In the genomic region with DNA sequence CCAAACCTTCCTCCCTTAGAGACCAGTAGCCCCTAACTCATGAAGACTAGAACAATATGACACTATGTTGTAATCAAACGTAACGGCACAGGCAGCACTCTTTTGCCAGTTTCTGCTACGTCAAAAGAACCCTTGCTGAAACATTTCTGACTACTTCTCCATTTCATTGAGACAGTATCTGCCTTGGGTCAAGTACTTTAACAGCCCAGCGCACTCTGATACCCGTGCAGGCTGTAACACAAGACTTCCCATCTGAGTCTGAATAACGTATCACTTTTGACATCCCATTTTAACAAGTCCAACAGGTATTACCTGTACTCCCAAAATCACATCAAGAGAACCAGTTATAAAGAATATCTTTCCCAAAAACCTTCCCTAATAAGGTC, we compare ENCODE assay signal across 11 cellular contexts. TPM values are rescaled to one million over a fixed set of nuclear protein-coding genes. Genes with fewer than 3 reads are reported as not detected.
A peak's percentile ranks its signal among the peaks of the same experiment; 100 is the strongest.
DNase-seq lines count a peak whose midpoint lies in the region; ATAC-seq, FAIRE-seq and TF ChIP-seq lines count a peak whose summit lies in the region.
"Had no signal": no experiment of that assay in that cellular context is flagged by ENCODE, and none has a peak within 500 bp of the region (broad histone marks: within the 10 kb centered on the region; RNA-seq: fewer than 3 reads in every experiment).

No MANE protein-coding gene starts in this region.

- H4K20me1 ChIP-seq in keratinocyte (ENCODE audit: control insufficient read depth, extremely low read depth, insufficient read depth, low read length): no peaks in the 10 kb centered on the region

- peak overlapping the region; percentile 74 for H3K27ac ChIP-seq in KOPT-K1 (ENCODE audit: low read depth, low read length, poor library complexity, severe bottlenecking)
- peak overlapping the region; percentile 94 for H3K27ac ChIP-seq in SK-N-MC
- H3K27ac ChIP-seq in keratinocyte (ENCODE audit: control insufficient read depth, insufficient read depth, low read length): peak overlapping the region; percentile 92
- peak overlapping the region; percentile 6 for H3K27ac ChIP-seq in substantia nigra (ENCODE audit: low read depth, low read length, poor library complexity, severe bottlenecking)

- H3K4me3 ChIP-seq in SK-N-MC: peak overlapping the region; percentile 75
- peak overlapping the region in 2 of 3 experiments; percentile 41 to 45 for H3K4me3 ChIP-seq in keratinocyte (ENCODE audit: control insufficient read depth in 2 of 3, extremely low read depth in 1 of 3, insufficient read depth in 2 of 3, low read depth in 1 of 3, low read length in 3 of 3)
- H3K4me3 ChIP-seq: dorsolateral prefrontal cortex had no signal

- peaks cover 56% of the 10 kb centered on the region for H3K79me2 ChIP-seq in keratinocyte (ENCODE audit: control insufficient read depth, insufficient read depth, low read length)

- no peak overlapping the region for H2AFZ ChIP-seq in keratinocyte (ENCODE audit: control insufficient read depth, low read length)

- H3K36me3 ChIP-seq in KOPT-K1 (ENCODE audit: insufficient read depth, low read length): no peaks in the 10 kb centered on the region
- no peaks in the 10 kb centered on the region for H3K36me3 ChIP-seq in SK-N-MC (ENCODE audit: insufficient read depth, low read length)
- no peaks in the 10 kb centered on the region for H3K36me3 ChIP-seq in keratinocyte (ENCODE audit: control insufficient read depth in 2 of 2, extremely low read depth in 1 of 2, insufficient read depth in 2 of 2, low read length in 2 of 2)

- no peak for TF ChIP-seq CTCF in keratinocyte (optimal IDR thresholded peaks at IDR 0.05 in 1 of 3, IDR thresholded peaks at IDR 0.05 in 1 of 3, conservative IDR thresholded peaks at IDR 0.05 in 1 of 3; ENCODE audit: extremely low read depth in 1 of 3, insufficient read depth in 2 of 3, low read length in 3 of 3)

- no peaks in the 10 kb centered on the region for H3K27me3 ChIP-seq in keratinocyte (ENCODE audit: control insufficient read depth, extremely low read depth, insufficient read depth, low read length)
- H3K27me3 ChIP-seq: dorsolateral prefrontal cortex had no signal

- peaks cover 9% of the 10 kb centered on the region for H3K9me1 ChIP-seq in keratinocyte (ENCODE audit: control insufficient read depth, extremely low read depth, insufficient read depth, low read length)

- dilution Hi-C loops in keratinocyte (cut with MboI; ENCODE audit: extremely low pct_ligation_motif_present, low sequenced_read_pairs): no loop called here

- no peak for FAIRE-seq in keratinocyte (lab: Jason Lieb, UNC)

- DNase-seq in SK-N-MC (ENCODE audit: low read depth, low spot score): no peak
- DNase-seq in keratinocyte (ENCODE audit: low read depth, low spot score): no peak
- DNase-seq in substantia nigra (lab: John Stamatoyannopoulos, UW): no peak
- no peak for DNase-seq in DMS 273 (lab: John Stamatoyannopoulos, UW; ENCODE audit: unreplicated experiment)
- no peak for DNase-seq in hepatic stellate cell (ENCODE audit: low spot score)
- DNase-seq: activated naive CD4-positive, alpha-beta T cell; dorsolateral prefrontal cortex; KG1 had no signal

- H3K9me3 ChIP-seq in KOPT-K1 (ENCODE audit: insufficient read depth, low read length, poor library complexity, severe bottlenecking) (no peaks in the 10 kb centered on the region), SK-N-MC (ENCODE audit: low read depth, low read length) (no peaks in the 10 kb centered on the region), keratinocyte (ENCODE audit: control insufficient read depth, low read depth, low read length) (no peaks in the 10 kb centered on the region)

- H3K4me2 ChIP-seq in keratinocyte (ENCODE audit: control insufficient read depth, extremely low read depth, insufficient read depth, low read depth, low read length): peak overlapping the region; percentile 91

- H3K9ac ChIP-seq in SK-N-MC (ENCODE audit: insufficient read length) (peak overlapping the region; percentile 39), keratinocyte (ENCODE audit: control insufficient read depth, extremely low read depth, insufficient read depth, low read length) (peak overlapping the region; percentile 66)

- no peak for ATAC-seq in HG03469 (IDR thresholded peaks at IDR 0.05; ENCODE audit: unreplicated experiment)
- ATAC-seq in HG03378 (IDR thresholded peaks at IDR 0.05; ENCODE audit: unreplicated experiment): no peak

- H3K4me1 ChIP-seq in keratinocyte (ENCODE audit: control insufficient read depth, extremely low read depth, insufficient read depth, low read length): peaks cover 44% of the 10 kb centered on the region

RNA-seq across cellular contexts. Expression of a gene that starts 38.4 kb away (rescaled TPM):
- 10.4 to 13.8 TPM (median 12.6 TPM) in 3 replicates for polyA plus RNA-seq in keratinocyte
- 14.3 TPM for polyA plus RNA-seq in keratinocyte (2011; ENCODE audit: low read depth)
- 5.1 and 6.1 TPM in 2 replicates for polyA plus RNA-seq in keratinocyte (2011; cell fraction: cytosol; rRNA removed)
- 46.9 and 56.0 TPM in 2 replicates for polyA plus RNA-seq in keratinocyte (2011; cell fraction: nucleus; rRNA removed)
- 7.2 and 16.5 TPM in 2 replicates for polyA plus RNA-seq in keratinocyte (2012; ENCODE audit: low replicate concordance)
- 13.5 to 33.2 TPM (median 21.9 TPM) in 3 replicates for polyA minus RNA-seq in keratinocyte
- 5.2 TPM for polyA minus RNA-seq in keratinocyte (2011; cell fraction: cytosol; rRNA and poly(A)+ RNA removed)
- 15.9 and 22.5 TPM in 2 replicates for polyA minus RNA-seq in keratinocyte (2011; cell fraction: nucleus; rRNA and poly(A)+ RNA removed)

Comparison
In these comparisons a context has a peak if more than half of its experiments do, and no peak if none do; other contexts are left out.
1. H3K27ac ChIP-seq: peak in every context shown above with its lines; median percentile 94 in SK-N-MC; 92 in keratinocyte; 74 in KOPT-K1; 6 in substantia nigra.